ENCODE assay signal across 1 cellular context in the genomic region with DNA sequence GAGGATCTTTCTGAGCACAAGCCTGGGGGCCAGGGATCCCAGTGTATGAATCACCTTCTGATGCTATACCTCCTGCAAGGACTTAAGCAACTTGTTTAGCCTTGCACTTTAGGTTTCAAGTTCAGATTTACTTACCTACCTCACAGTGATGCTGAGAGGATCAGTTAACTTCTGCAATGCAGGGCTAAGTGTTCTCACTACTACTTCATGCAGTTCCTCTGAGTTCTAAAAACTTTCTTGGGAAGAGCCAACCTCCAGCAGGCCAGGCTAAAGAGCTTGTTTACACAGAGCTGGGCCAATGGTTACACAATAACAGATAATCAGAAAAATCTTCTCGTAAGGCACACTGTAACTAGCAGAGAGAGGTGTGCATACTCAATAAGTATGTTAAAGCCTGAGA.
TF ChIP-seq lines count a peak whose summit lies in the region.

No MANE protein-coding gene starts in this region.

TF ChIP-seq in HepG2, 621 proteins besides CTCF, POLR2A, EP300 and RAD21 (continued from another document and continues in another):
- TF ChIP-seq ZBED4 (CRISPR knock-in tag; IDR thresholded peaks at IDR 0.05; ENCODE audit: borderline replicate concordance) (0 out of 2 replicates have a peak, but pooled peaks have one; percentile 64), ZNF142 (CRISPR knock-in tag; IDR thresholded peaks at IDR 0.05) (no peak), IKZF1 (IDR thresholded peaks at IDR 0.05) (no peak), SP140L (CRISPR knock-in tag; IDR thresholded peaks at IDR 0.05; ENCODE audit: borderline replicate concordance) (peak; percentile 85; the same call in 1 of the 2 replicates), MAF1 (CRISPR knock-in tag; IDR thresholded peaks at IDR 0.05; ENCODE audit: borderline replicate concordance) (no peak), ZNF264 (CRISPR knock-in tag; IDR thresholded peaks at IDR 0.05) (no peak), TEAD3 (CRISPR knock-in tag; optimal IDR thresholded peaks at IDR 0.05; ENCODE audit: borderline replicate concordance) (peak; percentile 42), ELF4 (CRISPR knock-in tag; IDR thresholded peaks at IDR 0.05; ENCODE audit: borderline replicate concordance) (no peak), SALL2 (CRISPR knock-in tag; IDR thresholded peaks at IDR 0.05) (no peak), PATZ1 (CRISPR knock-in tag; IDR thresholded peaks at IDR 0.05) (peak; percentile 33; the same call in 1 of the 2 replicates), STAG1 (CRISPR knock-in tag; IDR thresholded peaks at IDR 0.05) (peak; percentile 28; the same call in 1 of the 2 replicates), PAF1 (CRISPR knock-in tag; IDR thresholded peaks at IDR 0.05) (no peak), GTF3A (CRISPR knock-in tag; conservative IDR thresholded peaks at IDR 0.05) (no peak), ZNF343 (CRISPR knock-in tag; IDR thresholded peaks at IDR 0.05) (no peak), ZNF672 (CRISPR knock-in tag; IDR thresholded peaks at IDR 0.05) (no peak), TFE3 (CRISPR knock-in tag; IDR thresholded peaks at IDR 0.05) (0 out of 2 replicates have a peak, but pooled peaks have one; percentile 19), CEBPB (IDR thresholded peaks at IDR 0.05; ENCODE audit: borderline replicate concordance, low read depth, low read length) (peak; percentile 96), ZNF256 (CRISPR knock-in tag; conservative IDR thresholded peaks at IDR 0.05) (no peak), ZNF3 (CRISPR knock-in tag; IDR thresholded peaks at IDR 0.05) (no peak), NR2F1 (CRISPR knock-in tag; IDR thresholded peaks at IDR 0.05) (no peak), ZNF101 (CRISPR knock-in tag; IDR thresholded peaks at IDR 0.05; ENCODE audit: borderline replicate concordance, low read depth) (no peak), ZNF382 (CRISPR knock-in tag; IDR thresholded peaks at IDR 0.05; ENCODE audit: borderline replicate concordance) (no peak), ZNF12 (CRISPR knock-in tag; IDR thresholded peaks at IDR 0.05) (0 out of 2 replicates have a peak, but pooled peaks have one; percentile 23), HMGXB4 (CRISPR knock-in tag; IDR thresholded peaks at IDR 0.05; ENCODE audit: borderline replicate concordance in 1 of 2, low read depth in 1 of 2) (no peak; a peak in 1 of 4 replicates), ZEB1 (IDR thresholded peaks at IDR 0.05; ENCODE audit: insufficient replicate concordance, low read depth) (no peak), PRMT3 (CRISPR knock-in tag; IDR thresholded peaks at IDR 0.05; ENCODE audit: borderline replicate concordance, low read depth) (no peak), MAFK (conservative IDR thresholded peaks at IDR 0.05 in 1 of 2, IDR thresholded peaks at IDR 0.05 in 1 of 2; ENCODE audit: low read length in 2 of 2) (no peak), RCOR2 (CRISPR knock-in tag; IDR thresholded peaks at IDR 0.05) (0 out of 2 replicates have a peak, but pooled peaks have one; percentile 46), SNAI1 (CRISPR knock-in tag; IDR thresholded peaks at IDR 0.05; ENCODE audit: borderline replicate concordance) (no peak)
- TF ChIP-seq, protein P1, sequence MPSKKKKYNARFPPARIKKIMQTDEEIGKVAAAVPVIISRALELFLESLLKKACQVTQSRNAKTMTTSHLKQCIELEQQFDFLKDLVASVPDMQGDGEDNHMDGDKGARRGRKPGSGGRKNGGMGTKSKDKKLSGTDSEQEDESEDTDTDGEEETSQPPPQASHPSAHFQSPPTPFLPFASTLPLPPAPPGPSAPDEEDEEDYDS (CRISPR knock-in tag; IDR thresholded peaks at IDR 0.05), result peak; percentile 69
- TF ChIP-seq, protein P2, sequence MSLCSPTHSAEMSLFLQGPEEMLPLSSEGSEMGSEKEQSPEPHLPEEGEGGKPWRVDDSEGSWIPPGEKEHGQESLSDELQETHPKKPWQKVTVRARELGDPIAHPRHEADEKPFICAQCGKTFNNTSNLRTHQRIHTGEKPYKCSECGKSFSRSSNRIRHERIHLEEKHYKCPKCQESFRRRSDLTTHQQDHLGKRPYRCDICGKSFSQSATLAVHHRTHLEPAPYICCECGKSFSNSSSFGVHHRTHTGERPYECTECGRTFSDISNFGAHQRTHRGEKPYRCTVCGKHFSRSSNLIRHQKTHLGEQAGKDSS (CRISPR knock-in tag; IDR thresholded peaks at IDR 0.05; ENCODE audit: borderline replicate concordance, low read depth), result no peak
- TF ChIP-seq, protein P3, sequence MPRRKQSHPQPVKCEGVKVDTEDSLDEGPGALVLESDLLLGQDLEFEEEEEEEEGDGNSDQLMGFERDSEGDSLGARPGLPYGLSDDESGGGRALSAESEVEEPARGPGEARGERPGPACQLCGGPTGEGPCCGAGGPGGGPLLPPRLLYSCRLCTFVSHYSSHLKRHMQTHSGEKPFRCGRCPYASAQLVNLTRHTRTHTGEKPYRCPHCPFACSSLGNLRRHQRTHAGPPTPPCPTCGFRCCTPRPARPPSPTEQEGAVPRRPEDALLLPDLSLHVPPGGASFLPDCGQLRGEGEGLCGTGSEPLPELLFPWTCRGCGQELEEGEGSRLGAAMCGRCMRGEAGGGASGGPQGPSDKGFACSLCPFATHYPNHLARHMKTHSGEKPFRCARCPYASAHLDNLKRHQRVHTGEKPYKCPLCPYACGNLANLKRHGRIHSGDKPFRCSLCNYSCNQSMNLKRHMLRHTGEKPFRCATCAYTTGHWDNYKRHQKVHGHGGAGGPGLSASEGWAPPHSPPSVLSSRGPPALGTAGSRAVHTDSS (CRISPR knock-in tag; conservative IDR thresholded peaks at IDR 0.05), result no peak
- TF ChIP-seq, protein P4, sequence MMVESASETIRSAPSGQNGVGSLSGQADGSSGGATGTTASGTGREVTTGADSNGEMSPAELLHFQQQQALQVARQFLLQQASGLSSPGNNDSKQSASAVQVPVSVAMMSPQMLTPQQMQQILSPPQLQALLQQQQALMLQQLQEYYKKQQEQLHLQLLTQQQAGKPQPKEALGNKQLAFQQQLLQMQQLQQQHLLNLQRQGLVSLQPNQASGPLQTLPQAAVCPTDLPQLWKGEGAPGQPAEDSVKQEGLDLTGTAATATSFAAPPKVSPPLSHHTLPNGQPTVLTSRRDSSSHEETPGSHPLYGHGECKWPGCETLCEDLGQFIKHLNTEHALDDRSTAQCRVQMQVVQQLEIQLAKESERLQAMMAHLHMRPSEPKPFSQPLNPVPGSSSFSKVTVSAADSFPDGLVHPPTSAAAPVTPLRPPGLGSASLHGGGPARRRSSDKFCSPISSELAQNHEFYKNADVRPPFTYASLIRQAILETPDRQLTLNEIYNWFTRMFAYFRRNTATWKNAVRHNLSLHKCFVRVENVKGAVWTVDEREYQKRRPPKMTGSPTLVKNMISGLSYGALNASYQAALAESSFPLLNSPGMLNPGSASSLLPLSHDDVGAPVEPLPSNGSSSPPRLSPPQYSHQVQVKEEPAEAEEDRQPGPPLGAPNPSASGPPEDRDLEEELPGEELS (CRISPR knock-in tag; IDR thresholded peaks at IDR 0.05), result peak; percentile 47; the same call in 1 of the 2 replicates
